In the genomic region with DNA sequence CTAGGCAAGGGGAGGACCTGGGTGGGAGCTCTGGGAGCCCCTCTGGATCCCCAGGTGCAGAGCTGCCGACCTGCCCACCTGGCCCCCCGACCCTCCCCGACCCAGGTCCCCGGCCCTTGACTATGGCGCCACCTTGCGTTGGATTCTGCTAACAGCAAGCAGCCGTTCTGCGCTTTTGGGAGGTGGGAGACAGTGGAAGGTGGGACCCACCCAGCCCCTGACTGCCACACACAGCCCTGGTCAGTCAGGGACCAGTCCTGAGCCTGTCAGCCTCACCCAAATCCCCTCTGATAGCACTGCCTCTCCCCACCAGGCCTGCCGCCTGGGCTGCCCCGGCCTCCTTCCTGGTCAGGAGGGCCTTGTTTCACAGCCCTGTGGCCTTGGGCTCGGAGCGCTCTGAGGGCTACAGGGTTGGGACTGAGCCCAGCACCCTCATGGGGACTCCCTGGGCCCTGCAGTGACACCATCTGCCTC, we compare ENCODE assay signal across 8 cellular contexts.
DNase-seq lines count a peak whose midpoint lies in the region; ATAC-seq and TF ChIP-seq lines count a peak whose summit lies in the region.

No MANE protein-coding gene starts in this region.

- H4K20me1 ChIP-seq in osteoblast (ENCODE audit: insufficient read depth, low read length), result no peaks in the 10 kb centered on the region

- no peaks in the 10 kb centered on the region for H3K79me2 ChIP-seq in osteoblast (ENCODE audit: insufficient read depth, low read length)

- ATAC-seq in RWPE2 (ENCODE audit: low read depth) (no peak), HG03469 (IDR thresholded peaks at IDR 0.05; ENCODE audit: unreplicated experiment) (no peak), HG02885 (IDR thresholded peaks at IDR 0.05; ENCODE audit: poor library complexity, unreplicated experiment) (no peak)

- no peak overlapping the region for H3K27ac Mint-ChIP-seq in chondrocyte (ENCODE audit: unreplicated experiment)

- H3K4me3 ChIP-seq in RWPE2 (ENCODE audit: severe bottlenecking), result no peak overlapping the region
- H3K4me3 ChIP-seq in osteoblast (ENCODE audit: insufficient read depth, low read length), result no peak overlapping the region

- peak; percentile 65 for TF ChIP-seq CTCF in GM12873 (IDR thresholded peaks at IDR 0.05; ENCODE audit: insufficient read depth, low read depth, low read length, missing control alignments)
- peak; percentile 78 for TF ChIP-seq CTCF in RWPE2 (IDR thresholded peaks at IDR 0.05; ENCODE audit: poor library complexity, severe bottlenecking)
- TF ChIP-seq CTCF in chondrocyte (IDR thresholded peaks at IDR 0.05), result peak; percentile 94
- peak; percentile 68 for TF ChIP-seq CTCF in osteoblast (IDR thresholded peaks at IDR 0.05; ENCODE audit: extremely low read depth, low read depth, low read length)

- no peaks in the 10 kb centered on the region for H3K4me1 Mint-ChIP-seq in chondrocyte (ENCODE audit: low read depth)

- H3K4me2 ChIP-seq in osteoblast (ENCODE audit: insufficient read depth, low read length), result no peak overlapping the region

- H3K27me3 ChIP-seq in RWPE2 (ENCODE audit: insufficient read depth, poor library complexity, severe bottlenecking), result no peaks in the 10 kb centered on the region
- H3K27me3 ChIP-seq in osteoblast (ENCODE audit: insufficient read depth, low read length), result no peaks in the 10 kb centered on the region

- peaks cover 14% of the 10 kb centered on the region for H3K27me3 Mint-ChIP-seq in chondrocyte (ENCODE audit: low read depth)

- no peak overlapping the region for H2AFZ ChIP-seq in osteoblast (ENCODE audit: low read length)

- H3K9me3 ChIP-seq in RWPE2 (ENCODE audit: severe bottlenecking) (no peaks in the 10 kb centered on the region), osteoblast (ENCODE audit: low read depth, low read length) (no peaks in the 10 kb centered on the region)

- H3K4me1 ChIP-seq in RWPE2 (ENCODE audit: insufficient read depth, poor library complexity, severe bottlenecking) (no peaks in the 10 kb centered on the region), osteoblast (ENCODE audit: insufficient read depth, low read length) (no peaks in the 10 kb centered on the region)

- no peaks in the 10 kb centered on the region for H3K9me3 Mint-ChIP-seq in chondrocyte (ENCODE audit: low read depth)

- H3K36me3 ChIP-seq in RWPE2 (ENCODE audit: low read depth) (no peaks in the 10 kb centered on the region), osteoblast (ENCODE audit: insufficient read depth, low read length) (no peaks in the 10 kb centered on the region)

- no peak overlapping the region for H3K4me3 Mint-ChIP-seq in chondrocyte (ENCODE audit: unreplicated experiment)

- DNase-seq in RWPE2 (ENCODE audit: low spot score) (peak; percentile 43), chondrocyte (ENCODE audit: low spot score) (no peak), osteoblast (ENCODE audit: insufficient read length, low spot score, missing footprints) (no peak), NCI-H2081 (lab: John Stamatoyannopoulos, UW) (no peak), RPMI8226 (no peak)

- H3K36me3 Mint-ChIP-seq in chondrocyte (ENCODE audit: low read depth), result no peaks in the 10 kb centered on the region

- H3K27ac ChIP-seq in RWPE2 (ENCODE audit: poor library complexity, severe bottlenecking) (no peak overlapping the region), osteoblast (ENCODE audit: low read depth, low read length) (no peak overlapping the region)
